15 cellular contexts compared by ENCODE assay signal in genomic region chr3:49023775-49024174, GRCh38. TPM values are rescaled to one million over a fixed set of nuclear protein-coding genes. Genes with fewer than 3 reads are reported as not detected.
DNase-seq lines count a peak whose midpoint lies in the region; ATAC-seq and TF ChIP-seq lines count a peak whose summit lies in the region.
"Had no signal": no experiment of that assay in that cellular context is flagged by ENCODE, and none has a peak within 500 bp of the region (broad histone marks: within the 10 kb centered on the region; RNA-seq: fewer than 3 reads in every experiment).

No MANE protein-coding gene starts in this region.

- H3K4me3 ChIP-seq in SU-DHL-6 (ENCODE audit: insufficient read depth, low read length, poor library complexity, severe bottlenecking) = no peak overlapping the region
- H3K4me3 ChIP-seq in A673 (ENCODE audit: low read depth, low read length, poor library complexity, severe bottlenecking) = no peak overlapping the region
- H3K4me3 ChIP-seq: cardiac muscle cell, mucosa of descending colon had no signal

- intact Hi-C loops in activated naive CD4-positive, alpha-beta T cell treated with anti-CD3 and anti-CD28 coated beads for 36 hours (cut with micrococcal nuclease) = loop anchor here (5.0 to 10.0 kb wide), 6 partner anchors 144 to 764 kb away; partner anchors contain the start of genes APEH, CCDC71, GMPPB and GPX1
- intact Hi-C loops in A673 (cut with micrococcal nuclease; ENCODE audit: unreplicated experiment) = no loop called here

- H3K36me3 ChIP-seq in SU-DHL-6 (ENCODE audit: low read length) (0 out of 2 replicates have a peak, but pooled peaks cover 11% of the 10 kb centered on the region), A673 (ENCODE audit: insufficient read depth, low read length, poor library complexity, severe bottlenecking) (peaks cover 21% of the 10 kb centered on the region)

- POLR2A ChIA-PET in A673 (lab: Charles Lee; ENCODE audit: low non-redundant PET) = no interaction called here

- TF ChIP-seq CTCF in SU-DHL-6 (IDR thresholded peaks at IDR 0.05; ENCODE audit: insufficient read depth, low read length, poor library complexity, severe bottlenecking) = no peak
- TF ChIP-seq CTCF in A673 (conservative IDR thresholded peaks at IDR 0.05; ENCODE audit: low read depth, low read length) = no peak

- H2AFZ ChIP-seq in SU-DHL-6 (ENCODE audit: low read depth, low read length, severe bottlenecking) = no peak overlapping the region

- H3K9me3 ChIP-seq in SU-DHL-6 (ENCODE audit: insufficient read depth, low read length) = no peaks in the 10 kb centered on the region
- no peaks in the 10 kb centered on the region for H3K9me3 ChIP-seq in A673 (ENCODE audit: low read depth, low read length, poor library complexity, severe bottlenecking)
- H3K9me3 ChIP-seq: mucosa of descending colon, upper lobe of right lung had no signal

- peaks cover 55% of the 10 kb centered on the region for H3K36me3 Mint-ChIP-seq in activated naive CD4-positive, alpha-beta T cell treated with anti-CD3 and anti-CD28 coated beads for 36 hours (ENCODE audit: low read depth)
- peaks cover 41% of the 10 kb centered on the region for H3K36me3 Mint-ChIP-seq in central memory CD8-positive, alpha-beta T cell (ENCODE audit: insufficient read depth)
- H3K36me3 Mint-ChIP-seq in stimulated activated naive B cell treated with anti-CD40 and anti-IgM and Interleukin-4, amounts not matched to agents 10 μg/mL and 1 μg/mL and 100 μg/mL, for 72 hours = peaks cover 69 to 73% of the 10 kb centered on the region in 2 donors

- no peak for ATAC-seq in central memory CD8-positive, alpha-beta T cell (replicated peaks; ENCODE audit: extremely low read depth, poor library complexity, severe bottlenecking)
- ATAC-seq in stimulated activated naive B cell treated with anti-CD40 and anti-IgM and Interleukin-4, amounts not matched to agents 10 μg/mL and 1 μg/mL and 100 μg/mL, for 72 hours (replicated peaks) = no peak
- ATAC-seq: mucosa of descending colon, upper lobe of right lung had no signal

- no peak overlapping the region for H3K9ac ChIP-seq in SU-DHL-6 (ENCODE audit: low read length)

- peaks cover 6% of the 10 kb centered on the region for H3K4me1 ChIP-seq in A673 (ENCODE audit: insufficient read depth, low read length, poor library complexity, severe bottlenecking)

- H3K27me3 ChIP-seq in SU-DHL-6 (ENCODE audit: low read length) (no peaks in the 10 kb centered on the region), A673 (replicated peaks; ENCODE audit: insufficient read depth, low read depth, low read length, poor library complexity) (no peaks in the 10 kb centered on the region)
- H3K27me3 ChIP-seq: cardiac muscle cell, upper lobe of right lung had no signal

- CTCF ChIA-PET in activated naive CD4-positive, alpha-beta T cell treated with anti-CD3 and anti-CD28 coated beads for 36 hours (lab: Charles Lee) = interaction anchor here (0.6 to 8.7 kb wide), 3 partner anchors 14 to 147 kb away, joined by 3 to 84 read pairs (median 36); partner anchors contain the start of genes P4HTM and WDR6
- CTCF ChIA-PET in A673 (lab: Charles Lee) = no interaction called here

- no peaks in the 10 kb centered on the region for H3K9me3 Mint-ChIP-seq in activated naive CD4-positive, alpha-beta T cell treated with anti-CD3 and anti-CD28 coated beads for 36 hours
- H3K9me3 Mint-ChIP-seq in central memory CD8-positive, alpha-beta T cell = no peaks in the 10 kb centered on the region
- no peaks in the 10 kb centered on the region for H3K9me3 Mint-ChIP-seq in stimulated activated naive B cell treated with anti-CD40 and anti-IgM and Interleukin-4, amounts not matched to agents 10 μg/mL and 1 μg/mL and 100 μg/mL, for 72 hours

- H4K20me1 ChIP-seq in SU-DHL-6 (ENCODE audit: low read depth, low read length) = no peaks in the 10 kb centered on the region

- peaks cover 69% of the 10 kb centered on the region for H3K4me1 Mint-ChIP-seq in activated naive CD4-positive, alpha-beta T cell treated with anti-CD3 and anti-CD28 coated beads for 36 hours (ENCODE audit: low read depth)
- H3K4me1 Mint-ChIP-seq in central memory CD8-positive, alpha-beta T cell = peaks cover 39% of the 10 kb centered on the region
- peaks cover 53 to 86% of the 10 kb centered on the region in 2 donors for H3K4me1 Mint-ChIP-seq in stimulated activated naive B cell treated with anti-CD40 and anti-IgM and Interleukin-4, amounts not matched to agents 10 μg/mL and 1 μg/mL and 100 μg/mL, for 72 hours

- H3K9me2 ChIP-seq in SU-DHL-6 (replicated peaks; ENCODE audit: insufficient read depth, low read length) = no peaks in the 10 kb centered on the region

- H3K27me3 Mint-ChIP-seq in activated naive CD4-positive, alpha-beta T cell treated with anti-CD3 and anti-CD28 coated beads for 36 hours (ENCODE audit: low read depth) = no peaks in the 10 kb centered on the region
- no peaks in the 10 kb centered on the region for H3K27me3 Mint-ChIP-seq in central memory CD8-positive, alpha-beta T cell
- no peaks in the 10 kb centered on the region for H3K27me3 Mint-ChIP-seq in stimulated activated naive B cell treated with anti-CD40 and anti-IgM and Interleukin-4, amounts not matched to agents 10 μg/mL and 1 μg/mL and 100 μg/mL, for 72 hours

- H3K27ac ChIP-seq in SU-DHL-6 (ENCODE audit: low read depth, low read length) = 0 out of 2 replicates have a peak overlapping the region, but pooled peaks have one; percentile 17
- H3K27ac ChIP-seq in A673 (ENCODE audit: low read depth, low read length, poor library complexity, severe bottlenecking) = no peak overlapping the region
- H3K27ac ChIP-seq: upper lobe of right lung had no signal

- peak overlapping the region; percentile 96 for H3K4me3 Mint-ChIP-seq in activated naive CD4-positive, alpha-beta T cell treated with anti-CD3 and anti-CD28 coated beads for 36 hours
- peak overlapping the region; percentile 98 for H3K4me3 Mint-ChIP-seq in central memory CD8-positive, alpha-beta T cell
- peak overlapping the region; percentile 91 to 95 for H3K4me3 Mint-ChIP-seq in stimulated activated naive B cell treated with anti-CD40 and anti-IgM and Interleukin-4, amounts not matched to agents 10 μg/mL and 1 μg/mL and 100 μg/mL, for 72 hours

- no peak overlapping the region for H3K4me2 ChIP-seq in SU-DHL-6 (ENCODE audit: low read depth, low read length, poor library complexity, severe bottlenecking)

- peak overlapping the region; percentile 38 for H3K27ac Mint-ChIP-seq in activated naive CD4-positive, alpha-beta T cell treated with anti-CD3 and anti-CD28 coated beads for 36 hours
- H3K27ac Mint-ChIP-seq in central memory CD8-positive, alpha-beta T cell (ENCODE audit: low read depth) = no peak overlapping the region
- peak overlapping the region; percentile 99 for H3K27ac Mint-ChIP-seq in stimulated activated naive B cell treated with anti-CD40 and anti-IgM and Interleukin-4, amounts not matched to agents 10 μg/mL and 1 μg/mL and 100 μg/mL, for 72 hours

- no peak for DNase-seq in activated naive CD4-positive, alpha-beta T cell treated with anti-CD3 and anti-CD28 coated beads for 36 hours
- DNase-seq in activated naive CD4-positive, alpha-beta T cell treated with Interleukin-2 at 50 U/mL for 16 hours = no peak
- DNase-seq in central memory CD8-positive, alpha-beta T cell (ENCODE audit: low spot score in 2 of 2) = no peak
- no peak for DNase-seq in stimulated activated naive B cell treated with anti-CD40 and anti-IgM and Interleukin-4, amounts not matched to agents 10 μg/mL and 1 μg/mL and 100 μg/mL, for 72 hours
- no peak for DNase-seq in AG08395 (ENCODE audit: low spot score)
- DNase-seq in SW480 (ENCODE audit: low spot score) = no peak
- DNase-seq in A673 (ENCODE audit: low spot score) = no peak
- DNase-seq: EL; mucosa of descending colon; NCI-H1436; NCI-H510A treated with DMSO at 0.1 percent for 48 hours; stimulated activated CD4-positive, alpha-beta T cell treated with anti-CD3 and anti-CD28 coated beads, Interleukin-15, amount 100 ng/mL, for 24 hours; upper lobe of right lung had no signal

- peaks cover 24% of the 10 kb centered on the region for H3F3A ChIP-seq in SU-DHL-6 (ENCODE audit: insufficient read depth)

- BruUV-seq in A673 (replicated peaks; lab: Mats Ljungman, UMichigan) = no TSS peak

- H3K79me2 ChIP-seq in SU-DHL-6 (ENCODE audit: insufficient read depth, low read length) = peaks cover 36% of the 10 kb centered on the region

RNA-seq across cellular contexts. Expression of gene NDUFAF3, which starts 1.9 kb away (rescaled TPM):
- 100 to 1,000 TPM; 113 to 115 TPM for total RNA-seq in activated naive CD4-positive, alpha-beta T cell treated with anti-CD3 and anti-CD28 coated beads for 36 hours
- total RNA-seq in A673 (2021) = 36.6 and 39.1 TPM in 2 replicates

RNA-seq across cellular contexts. Expression of gene DALRD3, which starts 5.4 kb away (rescaled TPM):
- 10 to 100 TPM; 19.5 to 19.7 TPM for total RNA-seq in activated naive CD4-positive, alpha-beta T cell treated with anti-CD3 and anti-CD28 coated beads for 36 hours
- 13.2 and 15.8 TPM in 2 replicates for total RNA-seq in A673 (2021)

RNA-seq across cellular contexts. Expression of gene IMPDH2, which starts 5.4 kb away (rescaled TPM):
- total RNA-seq in activated naive CD4-positive, alpha-beta T cell treated with anti-CD3 and anti-CD28 coated beads for 36 hours = 100 to 1,000 TPM; 565 to 593 TPM
- total RNA-seq in A673 (2021) = 190 and 196 TPM in 2 replicates

RNA-seq across cellular contexts. Expression of gene WDR6, which starts 16.6 kb away (rescaled TPM):
- total RNA-seq in activated naive CD4-positive, alpha-beta T cell treated with anti-CD3 and anti-CD28 coated beads for 36 hours = 100 to 1,000 TPM; 119 to 120 TPM
- total RNA-seq in A673 (2021) = 88.5 and 93.7 TPM in 2 replicates

RNA-seq across cellular contexts. Expression of gene P4HTM, which starts 33.7 kb away (rescaled TPM):
- total RNA-seq in activated naive CD4-positive, alpha-beta T cell treated with anti-CD3 and anti-CD28 coated beads for 36 hours = 10 to 100 TPM; 20.2 to 21.7 TPM
- 13.3 and 14.9 TPM in 2 replicates for total RNA-seq in A673 (2021)
